In genomic region chr21:26982767-26983166, GRCh38 we compare ENCODE assay signal across 14 cellular contexts. TPM values are rescaled to one million over a fixed set of nuclear protein-coding genes. Genes with fewer than 3 reads are reported as not detected.
A peak's percentile ranks its signal among the peaks of the same experiment; 100 is the strongest.
DNase-seq lines count a peak whose midpoint lies in the region; ATAC-seq and TF ChIP-seq lines count a peak whose summit lies in the region.
"Had no signal": no experiment of that assay in that cellular context is flagged by ENCODE, and none has a peak within 500 bp of the region (broad histone marks: within the 10 kb centered on the region; RNA-seq: fewer than 3 reads in every experiment).

No MANE protein-coding gene starts in this region.

- no TSS peak for BruUV-seq in A673 (replicated peaks; lab: Mats Ljungman, UMichigan)

- no peaks in the 10 kb centered on the region for H3K9me3 ChIP-seq in A673 (ENCODE audit: low read depth, low read length, poor library complexity, severe bottlenecking)
- peaks cover 8% of the 10 kb centered on the region; the same call in 1 of the 2 replicates for H3K9me3 ChIP-seq in SK-N-SH

- H3K4me1 ChIP-seq in A673 (ENCODE audit: insufficient read depth, low read length, poor library complexity, severe bottlenecking) (no peaks in the 10 kb centered on the region), SK-N-SH (ENCODE audit: control insufficient read depth in 1 of 2, insufficient read depth in 2 of 2, low read depth in 1 of 2, low read length in 1 of 2) (no peaks in the 10 kb centered on the region)

- H3K27ac ChIP-seq in A673 (ENCODE audit: low read depth, low read length, poor library complexity, severe bottlenecking) (no peak overlapping the region), SK-N-SH (ENCODE audit: low read depth in 2 of 2, low read length in 1 of 2) (no peak overlapping the region)
- H3K27ac ChIP-seq: HL-60 had no signal

- H3K9me2 ChIP-seq in SK-N-SH = no peaks in the 10 kb centered on the region

- no peaks in the 10 kb centered on the region for H4K20me1 ChIP-seq in SK-N-SH (ENCODE audit: insufficient read depth)

- no peak for ATAC-seq in left ventricle myocardium superior
- ATAC-seq in GM21825 (IDR thresholded peaks at IDR 0.05; ENCODE audit: unreplicated experiment) = no peak
- ATAC-seq: activated naive CD4-positive, alpha-beta T cell treated with anti-CD3 and anti-CD28 coated beads, Interleukin-2, amount 50 U/mL, for 72 hours had no signal

- TF ChIP-seq RAD21 in SK-N-SH (IDR thresholded peaks at IDR 0.05; ENCODE audit: low read length) = no peak

- H3K4me3 ChIP-seq in A673 (ENCODE audit: low read depth, low read length, poor library complexity, severe bottlenecking) (no peak overlapping the region), SK-N-SH (ENCODE audit: low read depth in 2 of 2, low read length in 1 of 2) (no peak overlapping the region), fibroblast of mammary gland (ENCODE audit: control insufficient read depth, low read depth, low read length) (no peak overlapping the region)

- TF ChIP-seq EP300 in SK-N-SH (IDR thresholded peaks at IDR 0.05; ENCODE audit: borderline replicate concordance in 1 of 2, low read depth in 1 of 2, low read length in 1 of 2) = no peak

- WGBS in SK-N-SH (ENCODE audit: low lambda C conversion rate) = 37% methylated on average over 2 of the region's 2 CpGs

- intact Hi-C loops in A673 (cut with micrococcal nuclease; ENCODE audit: unreplicated experiment) (no loop called here), left ventricle myocardium superior (cut with micrococcal nuclease) (loop anchor here (10.0 kb wide), 1 partner anchor 672 kb away; no protein-coding TSS in a partner anchor)

- H2AFZ ChIP-seq in SK-N-SH (ENCODE audit: low read depth) = no peak overlapping the region

- TF ChIP-seq CTCF in A673 (conservative IDR thresholded peaks at IDR 0.05; ENCODE audit: low read depth, low read length) (no peak), SK-N-SH (IDR thresholded peaks at IDR 0.05) (no peak), fibroblast of mammary gland (conservative IDR thresholded peaks at IDR 0.05; ENCODE audit: control insufficient read depth, insufficient read depth, low read depth, low read length) (no peak)

- H3K9ac ChIP-seq in SK-N-SH = no peak overlapping the region

- DNase-seq in A673 (ENCODE audit: low spot score) (peak; percentile 15), HK-2 (ENCODE audit: unreplicated experiment) (peak; percentile 4), SK-N-SH (no peak), fibroblast of mammary gland (ENCODE audit: low read depth) (peak; percentile 82), left ventricle myocardium superior (no peak), HuH-7.5 (ENCODE audit: low spot score) (no peak)
- no peak for DNase-seq in stimulated activated CD4-positive, alpha-beta T cell treated with anti-CD3 and anti-CD28 coated beads, Interleukin-4, amount 100 ng/mL, for 1 hour
- DNase-seq: DMS 273 treated with DMSO at 0.1 percent for 48 hours, foreskin melanocyte, NCI-H1092 had no signal

- H3K79me2 ChIP-seq in SK-N-SH (ENCODE audit: insufficient read depth) = no peaks in the 10 kb centered on the region

- no peak overlapping the region for H3K4me2 ChIP-seq in SK-N-SH

- CTCF ChIA-PET in A673 (lab: Charles Lee) = no interaction called here
- CTCF ChIA-PET in SK-N-SH (lab: Yijun Ruan, JAX) = no interaction called here

- no peaks in the 10 kb centered on the region for H3K36me3 ChIP-seq in A673 (ENCODE audit: insufficient read depth, low read length, poor library complexity, severe bottlenecking)
- H3K36me3 ChIP-seq in SK-N-SH (replicated peaks in 1 of 2; ENCODE audit: control insufficient read depth in 1 of 2, insufficient read depth in 2 of 2, low read length in 1 of 2) = no peaks in the 10 kb centered on the region

- peaks cover 5% of the 10 kb centered on the region for H3K27me3 ChIP-seq in A673 (replicated peaks; ENCODE audit: insufficient read depth, low read depth, low read length, poor library complexity)
- H3K27me3 ChIP-seq in SK-N-SH (ENCODE audit: insufficient read depth) = no peaks in the 10 kb centered on the region

- no peaks in the 10 kb centered on the region for H3F3A ChIP-seq in SK-N-SH (replicated peaks; ENCODE audit: insufficient read depth)

- POLR2A ChIA-PET in A673 (lab: Charles Lee; ENCODE audit: low non-redundant PET) = no interaction called here
- POLR2A ChIA-PET in SK-N-SH (lab: Yijun Ruan, JAX) = no interaction called here

TF ChIP-seq in SK-N-SH, 30 proteins besides CTCF, POLR2A, EP300 and RAD21 (continues in another document):
- no peak for TF ChIP-seq MXI1 (IDR thresholded peaks at IDR 0.05; ENCODE audit: low read depth, low read length)
- TF ChIP-seq MAX (IDR thresholded peaks at IDR 0.05; ENCODE audit: low read depth) = no peak
- TF ChIP-seq USF2 (IDR thresholded peaks at IDR 0.05; ENCODE audit: borderline replicate concordance, low read depth, low read length) = no peak
- no peak for TF ChIP-seq ELF1 (IDR thresholded peaks at IDR 0.05)
- no peak for TF ChIP-seq RCOR1 (IDR thresholded peaks at IDR 0.05; ENCODE audit: low read length)
- peak; percentile 71; the same call in 1 of the 2 replicates for TF ChIP-seq FOSL2 (IDR thresholded peaks at IDR 0.05; ENCODE audit: borderline replicate concordance, low read depth)
- TF ChIP-seq JUND (IDR thresholded peaks at IDR 0.05) = peak; percentile 46
- TF ChIP-seq EZH2phosphoT487 (IDR thresholded peaks at IDR 0.05; ENCODE audit: borderline replicate concordance, low read depth) = no peak
- TF ChIP-seq NFIC (IDR thresholded peaks at IDR 0.05; ENCODE audit: borderline replicate concordance) = peak; percentile 61
- no peak for TF ChIP-seq REST (IDR thresholded peaks at IDR 0.05; ENCODE audit: low read depth, low read length)
- TF ChIP-seq RFX5 (IDR thresholded peaks at IDR 0.05; ENCODE audit: low read length) = no peak
- no peak for TF ChIP-seq ZBTB33 (IDR thresholded peaks at IDR 0.05; ENCODE audit: borderline replicate concordance, low read depth)
- peak; percentile 54 for TF ChIP-seq PBX3 (IDR thresholded peaks at IDR 0.05)

RNA-seq across cellular contexts. Expression of gene ADAMTS5, which starts 15.9 kb away (rescaled TPM):
- total RNA-seq in A673 (2021) (not detected in 2 replicates), left ventricle myocardium superior (3.0 TPM)
- polyA plus RNA-seq in SK-N-SH (2012; rRNA removed) = 0.90 and 1.5 TPM in 2 replicates
- polyA plus RNA-seq in SK-N-SH (2012; cell fraction: cytosol; rRNA removed) = 1.2 and 1.3 TPM in 2 replicates
- polyA plus RNA-seq in SK-N-SH (2012; cell fraction: nucleus; rRNA removed) = 1.3 and 2.6 TPM in 2 replicates
- total RNA-seq: activated naive CD4-positive, alpha-beta T cell treated with anti-CD3 and anti-CD28 coated beads, Interleukin-2, amount 50 U/mL, for 72 hours; NCI-H460 had no signal

Comparison
In these comparisons a context has a peak if more than half of its experiments do, and no peak if none do; other contexts are left out.
1. DNase-seq: peak in A673 (single experiment), HK-2 (single experiment) and fibroblast of mammary gland (single experiment); none in SK-N-SH (single experiment), left ventricle myocardium superior (single experiment), stimulated activated CD4-positive, alpha-beta T cell treated with anti-CD3 and anti-CD28 coated beads, Interleukin-4, amount 100 ng/mL, for 1 hour (single experiment) and HuH-7.5 (single experiment).